In the genomic region with DNA sequence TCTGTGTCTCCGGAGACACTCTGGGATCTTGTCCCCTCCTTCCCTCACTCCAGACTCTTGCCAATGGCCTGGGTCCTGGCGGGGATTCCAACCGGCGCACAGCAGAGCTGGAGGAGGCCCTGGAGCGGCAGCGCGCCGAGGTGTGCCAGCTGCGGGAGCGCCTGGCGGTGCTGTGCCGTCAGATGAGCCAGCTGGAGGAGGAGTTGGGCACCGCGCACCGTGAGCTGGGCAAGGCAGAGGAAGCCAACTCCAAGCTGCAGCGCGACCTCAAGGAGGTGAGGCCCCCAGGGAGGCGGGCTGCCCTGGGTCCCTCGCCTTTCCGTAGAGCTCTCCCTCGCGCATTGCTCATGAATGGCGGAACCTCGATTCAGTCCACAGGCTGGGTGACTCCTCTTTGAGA, we compare ENCODE assay signal across 35 cellular contexts. TPM values are rescaled to one million over a fixed set of nuclear protein-coding genes. Genes with fewer than 3 reads are reported as not detected.
"Had no signal": no experiment of that assay in that cellular context is flagged by ENCODE, and none has a peak within 500 bp of the region (broad histone marks: within the 10 kb centered on the region; RNA-seq: fewer than 3 reads in every experiment).

No MANE protein-coding gene starts in this region.

- ATAC-seq: activated naive CD4-positive, alpha-beta T cell treated with anti-CD3 and anti-CD28 coated beads, Interleukin-2, amount 50 U/mL, for 72 hours; activated T-cell treated with anti-CD3 and anti-CD28 coated beads, Interleukin-2, amount 50 U/mL, for 4 hours; body of pancreas; PC-3; Right ventricle myocardium inferior had no signal

- H3K27ac Mint-ChIP-seq: activated CD4-positive, alpha-beta memory T cell treated with anti-CD3 and anti-CD28 coated beads, Interleukin-2, amount 10 ng/mL, durations not matched to agents 7 days and 5 days; activated naive CD4-positive, alpha-beta T cell treated with anti-CD3 and anti-CD28 coated beads for 36 hours; activated naive CD4-positive, alpha-beta T cell treated with anti-CD3 and anti-CD28 coated beads, Interleukin-2, amount 50 U/mL, for 72 hours; activated T-helper 1 cell treated with anti-CD3 and anti-CD28 coated beads, Interleukin-12 subunit alpha, Interleukin-12 subunit beta, Interleukin-2, Interleukin-4 antibody, amounts not matched to agents 30 ng/mL and 10 ng/mL and 1 ng/mL, durations not matched to agents 14 hours and 24 hours and 36 hours had no signal

- DNase-seq: activated CD4-positive, alpha-beta memory T cell treated with anti-CD3 and anti-CD28 coated beads, Interleukin-2, amount 10 ng/mL, durations not matched to agents 7 days and 5 days; activated CD4-positive, alpha-beta T cell treated with anti-CD3 and anti-CD28 coated beads for 1 hour; activated CD4-positive, alpha-beta T cell treated with anti-CD3 and anti-CD28 coated beads for 48 hours; activated CD4-positive, CD25-positive, alpha-beta regulatory T cell; activated gamma-delta T cell treated with Interleukin-2 at 50 U/mL for 16 hours; activated naive CD4-positive, alpha-beta T cell treated with anti-CD3 and anti-CD28 coated beads for 36 hours; activated T-cell treated with anti-CD3 and anti-CD28 coated beads, Interleukin-2, amount 50 U/mL, for 4 hours; adrenal gland; body of pancreas; caudate nucleus; cerebellar nuclear complex; NCI-H1048; NCI-H1105 treated with DMSO at 0.1 percent for 48 hours; NCI-H1436 treated with DMSO at 0.1 percent for 48 hours; NCI-H1694 treated with DMSO at 0.1 percent for 48 hours; NCI-H2029; NCI-H2171; NCI-H510A; NCI-H526; NCI-H748 treated with DMSO at 0.1 percent for 48 hours; NK-92 treated with Interleukin-12 subunit alpha and Interleukin-12 subunit beta, amount 100 ng/mL, for 24 hours; PC-3; Peyer's patch; RPMI8226; SW 1271; T-helper 1 cell; T-helper 2 cell; T-helper 9 cell had no signal

- H3K4me3 Mint-ChIP-seq: activated CD4-positive, alpha-beta memory T cell treated with anti-CD3 and anti-CD28 coated beads, Interleukin-2, amount 10 ng/mL, durations not matched to agents 7 days and 5 days; activated naive CD4-positive, alpha-beta T cell treated with anti-CD3 and anti-CD28 coated beads for 36 hours; activated T-cell treated with anti-CD3 and anti-CD28 coated beads, Interleukin-2, amount 50 U/mL, for 4 hours; activated T-helper 1 cell treated with anti-CD3 and anti-CD28 coated beads, Interleukin-12 subunit alpha, Interleukin-12 subunit beta, Interleukin-2, Interleukin-4 antibody, amounts not matched to agents 30 ng/mL and 10 ng/mL and 1 ng/mL, durations not matched to agents 14 hours and 24 hours and 36 hours had no signal

- H3K36me3 ChIP-seq: adrenal gland, breast epithelium, Peyer's patch had no signal

- H3K27me3 ChIP-seq: adrenal gland, body of pancreas, breast epithelium, Peyer's patch had no signal

- H3K9me3 Mint-ChIP-seq: activated CD4-positive, alpha-beta memory T cell treated with anti-CD3 and anti-CD28 coated beads, Interleukin-2, amount 10 ng/mL, durations not matched to agents 7 days and 5 days; activated naive CD4-positive, alpha-beta T cell treated with anti-CD3 and anti-CD28 coated beads for 36 hours; activated T-cell treated with anti-CD3 and anti-CD28 coated beads, Interleukin-2, amount 50 U/mL, for 4 hours; activated T-helper 1 cell treated with anti-CD3 and anti-CD28 coated beads, Interleukin-12 subunit alpha, Interleukin-12 subunit beta, Interleukin-2, Interleukin-4 antibody, amounts not matched to agents 30 ng/mL and 10 ng/mL and 1 ng/mL, durations not matched to agents 14 hours and 24 hours and 36 hours had no signal

- H3K27ac ChIP-seq: adrenal gland, body of pancreas, breast epithelium, Peyer's patch, VCaP had no signal

- H3K9me3 ChIP-seq: adrenal gland, body of pancreas, breast epithelium, Peyer's patch had no signal

- H3K4me3 ChIP-seq: adrenal gland, body of pancreas, breast epithelium, Peyer's patch had no signal

RNA-seq across cellular contexts. Expression of gene HRC, which starts 24.9 kb away (rescaled TPM):
- total RNA-seq: activated CD4-positive, alpha-beta memory T cell treated with anti-CD3 and anti-CD28 coated beads, Interleukin-2, amount 10 ng/mL, durations not matched to agents 7 days and 5 days; activated naive CD4-positive, alpha-beta T cell treated with anti-CD3 and anti-CD28 coated beads for 36 hours; activated naive CD4-positive, alpha-beta T cell treated with anti-CD3 and anti-CD28 coated beads, Interleukin-2, amount 50 U/mL, for 72 hours; activated T-cell treated with anti-CD3 and anti-CD28 coated beads, Interleukin-2, amount 50 U/mL, for 4 hours; activated T-helper 1 cell treated with anti-CD3 and anti-CD28 coated beads, Interleukin-12 subunit alpha, Interleukin-12 subunit beta, Interleukin-2, Interleukin-4 antibody, amounts not matched to agents 30 ng/mL and 10 ng/mL and 1 ng/mL, durations not matched to agents 14 hours and 24 hours and 36 hours; astrocyte; M059J; PC-3 had no signal
